ENCODE assay signal across 8 cellular contexts in the genomic region with DNA sequence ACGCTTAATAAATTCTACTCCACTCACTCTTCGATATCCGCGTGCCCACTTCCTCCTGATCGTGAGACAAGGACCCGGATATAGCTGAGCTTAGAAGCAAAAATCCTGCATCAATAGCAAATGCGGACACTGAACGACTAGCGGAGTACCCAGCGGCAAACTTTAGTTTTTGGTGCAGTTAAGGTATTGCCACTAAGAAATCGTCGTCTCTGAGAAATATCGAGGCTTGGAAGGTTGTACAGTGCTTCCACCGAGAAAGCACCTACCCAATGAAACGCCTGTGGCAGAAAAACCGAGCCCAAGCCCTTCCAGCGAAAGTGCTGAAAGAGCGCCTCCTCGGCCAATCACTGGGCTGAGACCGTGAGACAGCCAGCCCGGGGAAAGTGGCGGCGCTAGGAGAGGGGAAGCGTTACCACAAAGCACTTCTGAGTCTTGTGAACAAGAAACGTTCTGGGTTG. TPM values are rescaled to one million over a fixed set of nuclear protein-coding genes. Genes with fewer than 3 reads are reported as not detected.
A peak's percentile ranks its signal among the peaks of the same experiment; 100 is the strongest.
DNase-seq lines count a peak whose midpoint lies in the region; ATAC-seq and TF ChIP-seq lines count a peak whose summit lies in the region.

No MANE protein-coding gene starts in this region.

- H4K20me1 ChIP-seq in Loucy (ENCODE audit: insufficient read depth, low read length, poor library complexity, severe bottlenecking) = no peaks in the 10 kb centered on the region

- H3K27ac ChIP-seq in RWPE2 (ENCODE audit: poor library complexity, severe bottlenecking) (peak overlapping the region; percentile 88), ovary (peak overlapping the region; percentile 1 to 82), urinary bladder (ENCODE audit: low read depth) (peak overlapping the region; percentile 76)

- H3F3A ChIP-seq in Loucy (ENCODE audit: low read depth) = peaks cover 22% of the 10 kb centered on the region

- H3K27me3 ChIP-seq in H7 (ENCODE audit: control insufficient read depth, insufficient read depth, low read length) = peaks cover 61% of the 10 kb centered on the region
- H3K27me3 ChIP-seq in Loucy (ENCODE audit: insufficient read depth, low read length, poor library complexity, severe bottlenecking) = no peaks in the 10 kb centered on the region
- H3K27me3 ChIP-seq in RWPE2 (ENCODE audit: insufficient read depth, poor library complexity, severe bottlenecking) = no peaks in the 10 kb centered on the region
- H3K27me3 ChIP-seq in ovary = no peaks in the 10 kb centered on the region

- H3K4me3 ChIP-seq in H7 (ENCODE audit: insufficient read depth, low read depth, low read length) = peak overlapping the region; percentile 68
- H3K4me3 ChIP-seq in Loucy (ENCODE audit: low read length, poor library complexity, severe bottlenecking) = peak overlapping the region; percentile 95
- H3K4me3 ChIP-seq in RWPE2 (ENCODE audit: severe bottlenecking) = peak overlapping the region; percentile 35
- peak overlapping the region; percentile 41 for H3K4me3 ChIP-seq in ovary
- H3K4me3 ChIP-seq in urinary bladder (ENCODE audit: low read depth, low read length) = peak overlapping the region; percentile 40

- H3K4me1 ChIP-seq in Loucy (ENCODE audit: insufficient read depth, low read length, poor library complexity, severe bottlenecking) = peaks cover 58% of the 10 kb centered on the region
- peaks cover 12% of the 10 kb centered on the region for H3K4me1 ChIP-seq in RWPE2 (ENCODE audit: insufficient read depth, poor library complexity, severe bottlenecking)
- peaks cover 2% of the 10 kb centered on the region for H3K4me1 ChIP-seq in ovary (ENCODE audit: insufficient read depth)
- H3K4me1 ChIP-seq in urinary bladder (ENCODE audit: insufficient read depth) = no peaks in the 10 kb centered on the region

- H3K4me2 ChIP-seq in Loucy (ENCODE audit: low read depth, low read length, poor library complexity, severe bottlenecking) = peak overlapping the region; percentile 96

- 1 to 3% (median 2%) methylated on average over 25 of the region's 25 CpGs for WGBS in ovary, 3 donors
- 2% methylated on average over 25 of the region's 25 CpGs for WGBS in urinary bladder

- no peak overlapping the region for H2AFZ ChIP-seq in Loucy (ENCODE audit: low read length)

- intact Hi-C loops in ovary (cut with DNase I) = loop anchor here in 1 of 4 donors (2.0 to 5.0 kb wide), 2 partner anchors 34 to 59 kb away; a partner anchor contains a TSS

- TF ChIP-seq CTCF in Loucy (conservative IDR thresholded peaks at IDR 0.05; ENCODE audit: low read length) (0 out of 2 replicates have a peak, but pooled peaks have one; percentile 21), RWPE2 (IDR thresholded peaks at IDR 0.05; ENCODE audit: poor library complexity, severe bottlenecking) (peak; percentile 47), ovary (IDR thresholded peaks at IDR 0.05) (no peak)

- ATAC-seq in RWPE2 (ENCODE audit: low read depth) = peak; percentile 65

- peak overlapping the region; percentile 100 for H3K9ac ChIP-seq in Loucy (ENCODE audit: low read depth, low read length, poor library complexity, severe bottlenecking)

- TF ChIP-seq EP300 in ovary (IDR thresholded peaks at IDR 0.05) = no peak

- H3K9me3 ChIP-seq in Loucy (ENCODE audit: insufficient read depth, low read depth, low read length) (no peaks in the 10 kb centered on the region), RWPE2 (ENCODE audit: severe bottlenecking) (no peaks in the 10 kb centered on the region), ovary (no peaks in the 10 kb centered on the region)

- peaks cover 78% of the 10 kb centered on the region for H3K79me2 ChIP-seq in Loucy (ENCODE audit: insufficient read depth, low read length)

- DNase-seq in GDM1 (lab: John Stamatoyannopoulos, UW) (peak; percentile 63), H7 (peak; percentile 67), RWPE2 (ENCODE audit: low spot score) (no peak), foreskin melanocyte (peak; percentile 82), ovary (peak; percentile 50 to 66 (median 55))
- DNase-seq in activated T-helper 9 cell treated with anti-CD3 and anti-CD28 coated beads, Interleukin-2, amount 50 U/mL, for 16 hours (ENCODE audit: low read depth) = peak; percentile 70

- TF ChIP-seq POLR2A in ovary (IDR thresholded peaks at IDR 0.05) = no peak

- H3K9me2 ChIP-seq in Loucy (replicated peaks; ENCODE audit: low read depth, low read length) = no peaks in the 10 kb centered on the region

- no peaks in the 10 kb centered on the region for H3K36me3 ChIP-seq in H7 (replicated peaks; ENCODE audit: control insufficient read depth, insufficient read depth, low read length)
- H3K36me3 ChIP-seq in Loucy (ENCODE audit: insufficient read depth, low read length) = no peaks in the 10 kb centered on the region
- H3K36me3 ChIP-seq in RWPE2 (ENCODE audit: low read depth) = no peaks in the 10 kb centered on the region
- no peaks in the 10 kb centered on the region for H3K36me3 ChIP-seq in ovary
- no peaks in the 10 kb centered on the region for H3K36me3 ChIP-seq in urinary bladder (ENCODE audit: insufficient read depth)

RNA-seq across cellular contexts. Expression of a gene that starts 32.2 kb away (rescaled TPM):
- 0.63 and 0.83 TPM in 2 replicates for total RNA-seq in H7 (2014; rRNA removed; shearing (Covaris generic))
- total RNA-seq in ovary (1 to 10 TPM; 1.1 to 2.7 (median 1.7) TPM), urinary bladder (3.5 TPM)
- polyA plus RNA-seq in ovary (1 to 10 TPM; 1.2 to 1.6 TPM), urinary bladder (2.9 TPM)

Comparison
In these comparisons a context has a peak if more than half of its experiments do, and no peak if none do; other contexts are left out.
1. H3K4me3 ChIP-seq: peak in every context shown above with its lines; median percentile 95 in Loucy; 68 in H7; 41 in ovary; 40 in urinary bladder; 35 in RWPE2.
2. CTCF ChIP-seq: peak in Loucy (single experiment) and RWPE2 (single experiment); none in ovary (0 of 3).
3. Peak in every context shown above with its lines, with median percentiles within 50 percentile points of each other: H3K27ac ChIP-seq.